18 cellular contexts compared by ENCODE assay signal in the genomic region with DNA sequence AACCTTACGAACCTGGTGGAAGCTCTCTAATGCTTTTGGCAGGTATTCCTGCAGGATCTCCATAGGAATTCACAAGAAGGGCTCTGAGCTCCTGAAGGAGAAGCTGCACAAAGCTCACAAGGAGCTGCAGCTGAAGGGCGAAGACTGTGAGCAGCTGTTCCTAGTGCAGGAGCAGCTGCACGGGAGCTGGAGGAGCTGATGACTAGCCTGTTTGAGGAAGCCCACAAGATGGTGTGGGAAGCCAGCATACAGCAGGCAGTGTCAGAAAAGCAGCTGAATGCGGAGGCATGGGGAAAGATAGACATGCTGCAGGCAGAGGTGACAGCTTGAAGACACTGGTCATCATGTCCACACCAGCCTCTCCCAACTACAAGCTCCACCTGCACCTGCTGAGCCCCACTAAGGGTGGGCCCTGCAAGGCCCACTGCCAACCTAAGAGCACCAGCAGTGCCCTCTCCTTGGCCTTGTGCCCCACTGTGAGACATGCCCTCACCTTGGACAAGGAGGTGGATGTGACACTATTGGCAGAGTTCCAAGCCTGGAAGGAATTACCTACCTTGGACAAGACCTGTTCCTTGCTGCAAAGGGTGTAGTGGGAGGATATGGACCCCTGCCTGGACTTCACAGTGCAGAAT.
"Had no signal": no experiment of that assay in that cellular context is flagged by ENCODE, and none has a peak within 500 bp of the region (broad histone marks: within the 10 kb centered on the region; RNA-seq: fewer than 3 reads in every experiment).

No MANE protein-coding gene starts in this region.

- H3K9ac ChIP-seq: neural progenitor cell had no signal

- H3K36me3 ChIP-seq: neural progenitor cell, ovary, right lobe of liver had no signal

- H2AFZ ChIP-seq: neural progenitor cell had no signal

- H3K9me3 ChIP-seq: esophagus muscularis mucosa, ovary, right lobe of liver, testis had no signal

- H3K27me3 ChIP-seq: esophagus muscularis mucosa, neural progenitor cell, ovary, right lobe of liver, testis had no signal

- H3K27ac ChIP-seq: esophagus muscularis mucosa, left ventricle myocardium inferior, neural progenitor cell, ovary, right lobe of liver, testis had no signal

- DNase-seq: activated CD4-positive, alpha-beta T cell treated with anti-CD3 and anti-CD28 coated beads, Interleukin-2, amount 10 ng/mL, durations not matched to agents 7 days and 5 days; activated CD8-positive, alpha-beta memory T cell treated with anti-CD3 and anti-CD28 coated beads, Interleukin-2, amount 50 U/mL, for 48 hours; activated effector memory CD4-positive, alpha-beta T cell treated with Interleukin-2 at 50 U/mL for 16 hours; activated naive CD4-positive, alpha-beta T cell treated with anti-CD3 and anti-CD28 coated beads, Interleukin-2, amount 50 U/mL, for 16 hours; activated T-cell treated with anti-CD3 and anti-CD28 coated beads, Interleukin-2, amount 50 U/mL, for 48 hours; effector memory CD4-positive, alpha-beta T cell; immature natural killer cell; kidney glomerular epithelial cell; left ventricle myocardium inferior; mammary epithelial cell; midbrain; ovary; right lobe of liver; stimulated activated CD4-positive, alpha-beta T cell treated with anti-CD3 and anti-CD28 coated beads, Interleukin-4, amount 100 ng/mL, for 24 hours; testis had no signal

- H3K4me1 ChIP-seq: esophagus muscularis mucosa, left ventricle myocardium inferior, neural progenitor cell, right lobe of liver, testis had no signal

- H3K4me2 ChIP-seq: neural progenitor cell had no signal

- H3K4me3 ChIP-seq: esophagus muscularis mucosa, left ventricle myocardium inferior, neural progenitor cell, ovary, right lobe of liver, testis had no signal

- ATAC-seq: right lobe of liver; stimulated activated effector memory CD8-positive, alpha-beta T cell treated with anti-CD3 and anti-CD28 coated beads, Interleukin-12 subunit alpha, Interleukin-12 subunit beta, amount 100 ng/mL, for 72 hours had no signal
